Comparison of ENCODE assay signal across 1 cellular context in genomic region chr3:152157337-152157736, GRCh38.
TF ChIP-seq lines count a peak whose summit lies in the region.

No MANE protein-coding gene starts in this region.

TF ChIP-seq in GM12878, 131 proteins besides CTCF, POLR2A, EP300 and RAD21 (continued from another document):
- TF ChIP-seq PRDM15 (CRISPR knock-in tag; IDR thresholded peaks at IDR 0.05) (no peak), KLF5 (IDR thresholded peaks at IDR 0.05; ENCODE audit: partially characterized antibody) (no peak)
